ENCODE assay signal across 31 cellular contexts in genomic region chr6:2148748-2149147, GRCh38.
"Had no signal": no experiment of that assay in that cellular context is flagged by ENCODE, and none has a peak within 500 bp of the region (broad histone marks: within the 10 kb centered on the region; RNA-seq: fewer than 3 reads in every experiment).

No MANE protein-coding gene starts in this region.

- H3K4me1 ChIP-seq: adrenal gland, breast epithelium had no signal

- ATAC-seq: activated CD8-positive, alpha-beta T cell treated with anti-CD3 and anti-CD28 coated beads for 36 hours; activated naive CD4-positive, alpha-beta T cell treated with anti-CD3 and anti-CD28 coated beads, Interleukin-2, amount 50 U/mL, for 72 hours; activated T-cell treated with anti-CD3 and anti-CD28 coated beads, Interleukin-2, amount 50 U/mL, for 4 hours; activated T-cell treated with anti-CD3 and anti-CD28 coated beads, Interleukin-2, amount 50 U/mL, for 72 hours; activated T-helper 17 cell treated with anti-CD3 and anti-CD28 coated beads, Interleukin-2, amount 50 U/mL, for 72 hours had no signal

- DNase-seq: activated B cell treated with CpG ODN at 0.5 μM for 24 hours; activated CD4-positive, alpha-beta memory T cell treated with anti-CD3 and anti-CD28 coated beads for 36 hours; activated CD4-positive, alpha-beta T cell treated with anti-CD3 and anti-CD28 coated beads for 4 hours; activated CD4-positive, alpha-beta T cell treated with anti-CD3 and anti-CD28 coated beads, Interleukin-2, amount 50 U/mL, for 1 hour; activated CD4-positive, alpha-beta T cell treated with anti-CD3 and anti-CD28 coated beads, Interleukin-2, amount 50 U/mL, for 4 hours; activated CD4-positive, CD25-positive, alpha-beta regulatory T cell treated with anti-CD3 and anti-CD28 coated beads, Interleukin-2, amount 50 U/mL, for 72 hours; activated CD8-positive, alpha-beta memory T cell treated with anti-CD3 and anti-CD28 coated beads, Interleukin-2, amount 50 U/mL, for 4 hours; activated CD8-positive, alpha-beta T cell treated with anti-CD3 and anti-CD28 coated beads for 36 hours; activated effector memory CD4-positive, alpha-beta T cell treated with anti-CD3 and anti-CD28 coated beads, Interleukin-2, amount 50 U/mL, for 16 hours; activated gamma-delta T cell treated with Interleukin-2 at 50 U/mL for 16 hours; activated naive CD4-positive, alpha-beta T cell; activated naive CD4-positive, alpha-beta T cell treated with anti-CD3 and anti-CD28 coated beads for 36 hours; activated naive CD4-positive, alpha-beta T cell treated with anti-CD3 and anti-CD28 coated beads, Interleukin-2, amount 50 U/mL, for 16 hours; activated naive CD8-positive, alpha-beta T cell treated with anti-CD3 and anti-CD28 coated beads for 36 hours; activated T-cell treated with anti-CD3 and anti-CD28 coated beads for 4 hours; activated T-cell treated with anti-CD3 and anti-CD28 coated beads, Interleukin-2, amount 50 U/mL, for 1 hour; activated T-cell treated with anti-CD3 and anti-CD28 coated beads, Interleukin-2, amount 50 U/mL, for 4 hours; activated T-cell treated with anti-CD3 and anti-CD28 coated beads, Interleukin-2, amount 50 U/mL, for 72 hours; adrenal gland; amniotic stem cell; brain microvascular endothelial cell; central memory CD4-positive, alpha-beta T cell; T-helper 1 cell; T-helper 2 cell; T-helper 9 cell had no signal

- H3K36me3 ChIP-seq: adrenal gland, ascending aorta, brain microvascular endothelial cell, breast epithelium had no signal

- FAIRE-seq: TTC549 had no signal

- H3K9me3 ChIP-seq: adrenal gland, ascending aorta, breast epithelium had no signal

- H3K27ac ChIP-seq: adrenal gland, brain microvascular endothelial cell, breast epithelium, VCaP had no signal

- H3K27me3 ChIP-seq: adrenal gland, ascending aorta, brain microvascular endothelial cell, breast epithelium had no signal

- H3K4me3 ChIP-seq: adrenal gland, breast epithelium had no signal
